16 cellular contexts compared by ENCODE assay signal in genomic region chr22:49812838-49813237, GRCh38. TPM values are rescaled to one million over a fixed set of nuclear protein-coding genes. Genes with fewer than 3 reads are reported as not detected.
DNase-seq lines count a peak whose midpoint lies in the region; ATAC-seq, FAIRE-seq and TF ChIP-seq lines count a peak whose summit lies in the region.
"Had no signal": no experiment of that assay in that cellular context is flagged by ENCODE, and none has a peak within 500 bp of the region (broad histone marks: within the 10 kb centered on the region; RNA-seq: fewer than 3 reads in every experiment).

No MANE protein-coding gene starts in this region.

- H3K9ac ChIP-seq in SK-N-SH (no peak overlapping the region), trophoblast cell (ENCODE audit: low read length) (no peak overlapping the region)
- H3K9ac ChIP-seq: parathyroid adenoma had no signal

- no peak overlapping the region for H2AK5ac ChIP-seq in trophoblast cell (ENCODE audit: low read length)

- no peak overlapping the region for H2BK120ac ChIP-seq in trophoblast cell (ENCODE audit: insufficient read depth, low read length, poor library complexity)

- H3F3A ChIP-seq in SK-N-SH (replicated peaks; ENCODE audit: insufficient read depth) = peaks cover 11% of the 10 kb centered on the region

- no peak overlapping the region for H2AFZ ChIP-seq in SK-N-SH (ENCODE audit: low read depth)
- H2AFZ ChIP-seq in trophoblast cell (ENCODE audit: insufficient read depth, low read length, poor library complexity) = no peak overlapping the region
- H2AFZ ChIP-seq: parathyroid adenoma had no signal

- no peak overlapping the region for H3K4me3 ChIP-seq in SK-N-SH (ENCODE audit: low read depth in 2 of 2, low read length in 1 of 2)
- H3K4me3 ChIP-seq in fibroblast of villous mesenchyme (ENCODE audit: low read depth, low read length) = no peak overlapping the region
- H3K4me3 ChIP-seq in trophoblast cell (ENCODE audit: low read depth, low read length) = no peak overlapping the region
- H3K4me3 ChIP-seq in tibial artery = no peak overlapping the region
- H3K4me3 ChIP-seq: body of pancreas, gastroesophageal sphincter, testis had no signal

- H3K79me2 ChIP-seq in SK-N-SH (ENCODE audit: insufficient read depth) (peaks cover 100% of the 10 kb centered on the region), trophoblast cell (ENCODE audit: control insufficient read depth, insufficient read depth, low read length, poor library complexity) (peaks cover 33% of the 10 kb centered on the region)

- no peak for FAIRE-seq in GM12892 (lab: Jason Lieb, UNC)

- no peak overlapping the region for H3K4me2 ChIP-seq in SK-N-SH
- H3K4me2 ChIP-seq in trophoblast cell (ENCODE audit: low read length) = no peak overlapping the region

- H3K14ac ChIP-seq in trophoblast cell (ENCODE audit: low read length) = no peak overlapping the region

- 98% methylated on average over 8 of the region's 11 CpGs for WGBS in SK-N-SH (ENCODE audit: low lambda C conversion rate)
- no CpG with 5 or more reads among the region's 11 CpGs for WGBS in trophoblast cell (ENCODE audit: extremely low coverage, insufficient coverage, insufficient read length)

- no peak for ATAC-seq in HG02885 (IDR thresholded peaks at IDR 0.05; ENCODE audit: poor library complexity, unreplicated experiment)
- ATAC-seq: body of pancreas, gastroesophageal sphincter had no signal

- peak overlapping the region; percentile 17 for H3K4ac ChIP-seq in trophoblast cell (ENCODE audit: low read depth, low read length)

- H2BK12ac ChIP-seq in trophoblast cell (ENCODE audit: low read length) = no peak overlapping the region

- intact Hi-C loops in tibial artery (cut with DNase I; ENCODE audit: low total_unique reads) = no loop called here

- no peaks in the 10 kb centered on the region for H3K79me1 ChIP-seq in trophoblast cell (ENCODE audit: low read length)

- H3K9me2 ChIP-seq in SK-N-SH = no peaks in the 10 kb centered on the region

- no peak overlapping the region for H4K8ac ChIP-seq in trophoblast cell (ENCODE audit: low read depth, low read length)

- TF ChIP-seq EP300 in SK-N-SH (IDR thresholded peaks at IDR 0.05; ENCODE audit: borderline replicate concordance in 1 of 2, low read depth in 1 of 2, low read length in 1 of 2) = no peak

- no peaks in the 10 kb centered on the region for H3K9me3 ChIP-seq in SK-N-SH
- peaks cover 2% of the 10 kb centered on the region for H3K9me3 ChIP-seq in trophoblast cell (ENCODE audit: insufficient read depth, low read depth, low read length)
- H3K9me3 ChIP-seq in tibial artery = no peaks in the 10 kb centered on the region
- H3K9me3 ChIP-seq: body of pancreas, gastroesophageal sphincter, testis had no signal

- POLR2A ChIA-PET in SK-N-SH (lab: Yijun Ruan, JAX) = interaction anchor here (0.9 kb wide), 1 partner anchor 8 kb away, joined by 4 read pairs; no protein-coding TSS in a partner anchor

- peaks cover 99% of the 10 kb centered on the region for H4K20me1 ChIP-seq in SK-N-SH (ENCODE audit: insufficient read depth)

- TF ChIP-seq RAD21 in SK-N-SH (IDR thresholded peaks at IDR 0.05; ENCODE audit: low read length) = no peak

- H4K12ac ChIP-seq in trophoblast cell (ENCODE audit: low read depth, low read length) = no peak overlapping the region

- no peak overlapping the region for H4K91ac ChIP-seq in trophoblast cell (ENCODE audit: low read depth, low read length)

- TF ChIP-seq CTCF in SK-N-SH (IDR thresholded peaks at IDR 0.05) (no peak), fibroblast of villous mesenchyme (IDR thresholded peaks at IDR 0.05; ENCODE audit: insufficient read depth, low read depth, low read length) (no peak), tibial artery (IDR thresholded peaks at IDR 0.05) (no peak)

- DNase-seq in GM03348 (ENCODE audit: low spot score) (peak; percentile 39), SK-N-SH (no peak), fibroblast of villous mesenchyme (ENCODE audit: low read depth) (peak; percentile 32), trophoblast cell (peak in 1 of 2 donors; percentile 16), tibial artery (no peak), GM12892 (ENCODE audit: insufficient read length) (no peak), KBM-7 (no peak)
- DNase-seq: activated effector memory CD4-positive, alpha-beta T cell treated with Interleukin-2 at 50 U/mL for 16 hours; C1 segment of cervical spinal cord; midbrain; stimulated activated CD4-positive, alpha-beta T cell treated with anti-CD3 and anti-CD28 coated beads, Interleukin-15, amount 100 ng/mL, for 24 hours; testis had no signal

- H3K4me1 ChIP-seq in SK-N-SH (ENCODE audit: control insufficient read depth in 1 of 2, insufficient read depth in 2 of 2, low read depth in 1 of 2, low read length in 1 of 2) (no peaks in the 10 kb centered on the region; a peak in 1 of 4 replicates), trophoblast cell (ENCODE audit: control insufficient read depth in 1 of 2, insufficient read depth in 2 of 2, low read length in 2 of 2) (peaks cover 3 to 7% of the 10 kb centered on the region in 2 experiments), tibial artery (peaks cover 0 to 36% (median 15%) of the 10 kb centered on the region in 4 donors)

- no peak overlapping the region for H3K23ac ChIP-seq in trophoblast cell (ENCODE audit: low read length)

- no peak for TF ChIP-seq POLR2A in GM12892 (IDR thresholded peaks at IDR 0.05; ENCODE audit: low read depth, low read length)

- H3K18ac ChIP-seq in trophoblast cell (ENCODE audit: low read length) = no peak overlapping the region

- peaks cover 7 to 24% of the 10 kb centered on the region in 2 experiments for H3K36me3 ChIP-seq in SK-N-SH (replicated peaks in 1 of 2; ENCODE audit: control insufficient read depth in 1 of 2, insufficient read depth in 2 of 2, low read length in 1 of 2)
- H3K36me3 ChIP-seq in trophoblast cell (ENCODE audit: control insufficient read depth in 1 of 2, insufficient read depth in 2 of 2, low read length in 2 of 2) = peaks cover 41 to 43% of the 10 kb centered on the region in 2 experiments
- peaks cover 8 to 49% (median 12%) of the 10 kb centered on the region in 3 donors for H3K36me3 ChIP-seq in tibial artery

- H3K27me3 ChIP-seq in SK-N-SH (ENCODE audit: insufficient read depth) (no peaks in the 10 kb centered on the region), trophoblast cell (ENCODE audit: insufficient read depth, low read length) (no peaks in the 10 kb centered on the region), tibial artery (no peaks in the 10 kb centered on the region)
- H3K27me3 ChIP-seq: body of pancreas, gastroesophageal sphincter, testis had no signal

- in situ Hi-C loops in KBM-7 (cut with MboI; ENCODE audit: low pct_unique_long_range_greater_than_20kb, low sequenced_read_pairs) = no loop called here

- no peak overlapping the region for H2BK5ac ChIP-seq in trophoblast cell (ENCODE audit: low read depth, low read length, poor library complexity)

- CTCF ChIA-PET in SK-N-SH (lab: Yijun Ruan, JAX) = interaction anchor here (0.8 kb wide), 1 partner anchor 14 kb away, joined by 3 read pairs; no protein-coding TSS in a partner anchor

- no peak overlapping the region for H3K27ac ChIP-seq in SK-N-SH (ENCODE audit: low read depth in 2 of 2, low read length in 1 of 2)
- no peak overlapping the region for H3K27ac ChIP-seq in trophoblast cell (ENCODE audit: low read depth, low read length)
- no peak overlapping the region for H3K27ac ChIP-seq in tibial artery
- H3K27ac ChIP-seq: body of pancreas, gastroesophageal sphincter, parathyroid adenoma, testis had no signal

TF ChIP-seq in SK-N-SH, 30 proteins besides CTCF, POLR2A, EP300 and RAD21:
- TF ChIP-seq FOSL2 (IDR thresholded peaks at IDR 0.05; ENCODE audit: borderline replicate concordance, low read depth) (peak; percentile 9; the same call in 1 of the 2 replicates), RXRA (IDR thresholded peaks at IDR 0.05; ENCODE audit: borderline replicate concordance, low read depth) (no peak)

RNA-seq across cellular contexts. Expression of gene BRD1, which starts 14.8 kb away (rescaled TPM):
- polyA plus RNA-seq in SK-N-SH (2012; rRNA removed) = 7.8 and 10.3 TPM in 2 replicates
- 6.0 and 7.7 TPM in 2 replicates for polyA plus RNA-seq in SK-N-SH (2012; cell fraction: cytosol; rRNA removed)
- 40.9 and 50.0 TPM in 2 replicates for polyA plus RNA-seq in SK-N-SH (2012; cell fraction: nucleus; rRNA removed)
- 29.3 and 29.8 TPM in 2 replicates for total RNA-seq in fibroblast of villous mesenchyme
- 18.7 and 19.7 TPM in 2 replicates for polyA plus RNA-seq in trophoblast cell (2013)
- 8.5 TPM for polyA plus RNA-seq in GM12892 (2012; ENCODE audit: missing spikeins)

RNA-seq across cellular contexts. Expression of gene ZBED4, which starts 40.8 kb away (rescaled TPM):
- polyA plus RNA-seq in SK-N-SH (2012; rRNA removed) = 6.8 and 7.9 TPM in 2 replicates
- 6.3 and 7.8 TPM in 2 replicates for polyA plus RNA-seq in SK-N-SH (2012; cell fraction: cytosol; rRNA removed)
- polyA plus RNA-seq in SK-N-SH (2012; cell fraction: nucleus; rRNA removed) = 12.3 and 12.4 TPM in 2 replicates
- 10.6 and 13.4 TPM in 2 replicates for total RNA-seq in fibroblast of villous mesenchyme
- polyA plus RNA-seq in trophoblast cell (2013) = 16.0 and 16.8 TPM in 2 replicates
- 11.3 TPM for polyA plus RNA-seq in GM12892 (2012; ENCODE audit: missing spikeins)

Comparison
In these comparisons a context has a peak if more than half of its experiments do, and no peak if none do; other contexts are left out.
1. DNase-seq: peak in GM03348 (single experiment) and fibroblast of villous mesenchyme (single experiment); none in SK-N-SH (single experiment), tibial artery (0 of 2), GM12892 (single experiment) and KBM-7 (single experiment).